Comparison of ENCODE assay signal across 8 cellular contexts in the genomic region with DNA sequence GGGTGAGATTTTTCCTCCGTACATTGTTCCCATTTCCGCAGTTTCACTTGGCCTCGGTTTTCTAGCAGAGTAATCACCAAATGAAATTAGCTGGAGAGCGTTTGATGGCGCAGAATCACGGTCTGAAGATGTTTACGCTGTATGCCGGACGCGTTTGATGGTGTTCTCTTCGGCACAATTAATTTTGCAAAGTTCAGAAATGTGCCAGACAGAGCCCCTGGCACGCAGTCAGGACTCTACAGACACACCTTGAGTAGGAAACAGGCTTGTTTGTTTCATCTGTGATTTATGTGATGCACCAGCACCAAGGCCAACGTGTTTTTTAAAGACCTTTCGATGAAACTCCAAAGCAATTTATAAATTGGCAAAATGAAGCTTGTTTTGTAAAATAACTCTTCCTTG. TPM values are rescaled to one million over a fixed set of nuclear protein-coding genes. Genes with fewer than 3 reads are reported as not detected.
DNase-seq lines count a peak whose midpoint lies in the region; ATAC-seq and TF ChIP-seq lines count a peak whose summit lies in the region.

No MANE protein-coding gene starts in this region.

- H4K20me1 ChIP-seq in mammary epithelial cell (ENCODE audit: insufficient read depth, low read length): no peaks in the 10 kb centered on the region

- CTCF ChIA-PET in activated CD4-positive, alpha-beta T cell treated with anti-CD3 and anti-CD28 coated beads, Interleukin-2, amount 10 ng/mL, durations not matched to agents 7 days and 5 days (lab: Charles Lee): no interaction called here
- CTCF ChIA-PET in mammary epithelial cell (lab: Charles Lee; ENCODE audit: low non-redundant PET): no interaction called here

- H3K79me2 ChIP-seq in mammary epithelial cell (ENCODE audit: insufficient read depth, low read length): no peaks in the 10 kb centered on the region

- POLR2A ChIA-PET in activated CD4-positive, alpha-beta T cell treated with anti-CD3 and anti-CD28 coated beads, Interleukin-2, amount 10 ng/mL, durations not matched to agents 7 days and 5 days (lab: Charles Lee): no interaction called here

- H3K9me3 ChIP-seq in mammary epithelial cell (replicated peaks; ENCODE audit: insufficient read depth, low read length): no peaks in the 10 kb centered on the region
- H3K9me3 ChIP-seq in lung (ENCODE audit: control insufficient read depth in 2 of 2, insufficient read depth in 1 of 2, low read length in 1 of 2): no peaks in the 10 kb centered on the region
- H3K9me3 ChIP-seq in transverse colon: no peaks in the 10 kb centered on the region
- no peaks in the 10 kb centered on the region for H3K9me3 ChIP-seq in mucosa of descending colon

- H3K27me3 ChIP-seq in mammary epithelial cell (ENCODE audit: insufficient read depth, low read length): peaks cover 3% of the 10 kb centered on the region
- no peaks in the 10 kb centered on the region for H3K27me3 ChIP-seq in lung (ENCODE audit: control insufficient read depth, insufficient read depth)
- H3K27me3 ChIP-seq in transverse colon: peaks cover 58% of the 10 kb centered on the region

- peaks cover 78% of the 10 kb centered on the region for H3K27me3 Mint-ChIP-seq in activated CD4-positive, alpha-beta T cell treated with anti-CD3 and anti-CD28 coated beads, Interleukin-2, amount 10 ng/mL, durations not matched to agents 7 days and 5 days

- no peak for DNase-seq in activated CD4-positive, alpha-beta T cell treated with anti-CD3 and anti-CD28 coated beads, Interleukin-2, amount 10 ng/mL, durations not matched to agents 7 days and 5 days
- DNase-seq in activated CD4-positive, alpha-beta T cell treated with anti-CD3 and anti-CD28 coated beads for 1 hour: no peak
- DNase-seq in mammary epithelial cell (no peak), lung (ENCODE audit: low spot score) (no peak), transverse colon (no peak), mucosa of descending colon (no peak), left colon (no peak)

- H3K36me3 ChIP-seq in mammary epithelial cell (ENCODE audit: insufficient read depth, low read length) (no peaks in the 10 kb centered on the region), lung (ENCODE audit: control insufficient read depth in 2 of 2, insufficient read depth in 2 of 2, low read length in 2 of 2) (no peaks in the 10 kb centered on the region), transverse colon (no peaks in the 10 kb centered on the region), mucosa of descending colon (ENCODE audit: low read depth) (no peaks in the 10 kb centered on the region)

- in situ Hi-C loops in mammary epithelial cell (cut with MboI; ENCODE audit: low sequenced_read_pairs in 2 of 2) (loop anchor here in 1 of 2 donors (25.0 kb wide), 1 partner anchor 255 kb away; no protein-coding TSS in a partner anchor), transverse colon (cut with MboI; ENCODE audit: low pct_ligation_motif_present in 1 of 4, low pct_unique_long_range_greater_than_20kb in 1 of 4, low sequenced_read_pairs in 3 of 4) (loop anchor here in 1 of 4 donors (25.0 kb wide), 1 partner anchor 255 kb away; no protein-coding TSS in a partner anchor)

- H3K9ac ChIP-seq in mammary epithelial cell (ENCODE audit: insufficient read depth, low read length): peak overlapping the region; percentile 52

- no peak for TF ChIP-seq EP300 in transverse colon (IDR thresholded peaks at IDR 0.05; ENCODE audit: low read depth)

- intact Hi-C loops in mammary epithelial cell (cut with micrococcal nuclease): loop anchor here (2.0 to 10.0 kb wide), 2 partner anchors 251 to 367 kb away; no protein-coding TSS in a partner anchor
- intact Hi-C loops in transverse colon (cut with DNase I; ENCODE audit: low total_unique reads): no loop called here
- intact Hi-C loops in mucosa of descending colon (cut with DNase I, micrococcal nuclease): no loop called here
- intact Hi-C loops in left colon (cut with DNase I, micrococcal nuclease): no loop called here

- H3K4me1 ChIP-seq in mammary epithelial cell (ENCODE audit: insufficient read depth, low read length) (peaks cover 11% of the 10 kb centered on the region), lung (ENCODE audit: control insufficient read depth in 2 of 2, insufficient read depth in 2 of 2, low read length in 2 of 2) (peaks cover 3 to 15% of the 10 kb centered on the region in 2 donors), transverse colon (peaks cover 0 to 13% (median 0%) of the 10 kb centered on the region in 4 donors), mucosa of descending colon (ENCODE audit: low read depth) (peaks cover 4% of the 10 kb centered on the region)

- H3K27ac ChIP-seq in mammary epithelial cell (ENCODE audit: insufficient read depth, low read depth, low read length) (no peak overlapping the region), lung (ENCODE audit: low read depth in 1 of 2, low read length in 1 of 2) (peak overlapping the region; percentile 98 to 100), transverse colon (peak overlapping the region; percentile 83 to 97 (median 92))

- H3K36me3 Mint-ChIP-seq in activated CD4-positive, alpha-beta T cell treated with anti-CD3 and anti-CD28 coated beads, Interleukin-2, amount 10 ng/mL, durations not matched to agents 7 days and 5 days (ENCODE audit: low read depth): no peaks in the 10 kb centered on the region

- no TSS peak for BruUV-seq in mammary epithelial cell (replicated peaks; lab: Mats Ljungman, UMichigan)

- ATAC-seq in lung (ENCODE audit: insufficient read depth, low FRiP score) (no peak), GM21423 (IDR thresholded peaks at IDR 0.05; ENCODE audit: unreplicated experiment) (no peak), mucosa of descending colon (no peak), left colon (no peak)

- TF ChIP-seq CTCF in mammary epithelial cell (conservative IDR thresholded peaks at IDR 0.05 in 1 of 2, IDR thresholded peaks at IDR 0.05 in 1 of 2; ENCODE audit: extremely low read depth in 1 of 2, insufficient read depth in 1 of 2, low read depth in 1 of 2, low read length in 2 of 2) (no peak), lung (IDR thresholded peaks at IDR 0.05; ENCODE audit: control extremely low read depth, extremely low read depth) (no peak), transverse colon (IDR thresholded peaks at IDR 0.05) (no peak), mucosa of descending colon (IDR thresholded peaks at IDR 0.05) (no peak)

- no peak for TF ChIP-seq POLR2A in transverse colon (IDR thresholded peaks at IDR 0.05)

- peak overlapping the region; percentile 90 for H2AFZ ChIP-seq in mammary epithelial cell (ENCODE audit: low read depth, low read length)

- H3K4me1 Mint-ChIP-seq in activated CD4-positive, alpha-beta T cell treated with anti-CD3 and anti-CD28 coated beads, Interleukin-2, amount 10 ng/mL, durations not matched to agents 7 days and 5 days: peaks cover 16% of the 10 kb centered on the region

- H3K27ac Mint-ChIP-seq in activated CD4-positive, alpha-beta T cell treated with anti-CD3 and anti-CD28 coated beads, Interleukin-2, amount 10 ng/mL, durations not matched to agents 7 days and 5 days: no peak overlapping the region

- WGBS in mammary epithelial cell (ENCODE audit: low coverage, missing lambda C conversion rate): 7% methylated on average over 10 of the region's 14 CpGs
- WGBS in lung, 2 donors: 4% methylated on average over 14 of the region's 14 CpGs
- 11 to 17% methylated on average over 11 to 14 of the region's 14 CpGs for WGBS in transverse colon (ENCODE audit: low coverage in 1 of 2), 2 donors

- dilution Hi-C loops in mammary epithelial cell (cut with HindIII; ENCODE audit: low sequenced_read_pairs): no loop called here

- peak overlapping the region; percentile 87 for H3K4me2 ChIP-seq in mammary epithelial cell (ENCODE audit: insufficient read depth, low read depth, low read length)

- peak overlapping the region; percentile 57 to 94 (median 89) for H3K4me3 ChIP-seq in mammary epithelial cell (replicated peaks in 1 of 3; ENCODE audit: insufficient read depth in 1 of 3, low read depth in 2 of 3, low read length in 3 of 3)
- peak overlapping the region; percentile 84 for H3K4me3 ChIP-seq in lung
- peak overlapping the region; percentile 52 to 76 (median 66) for H3K4me3 ChIP-seq in transverse colon
- H3K4me3 ChIP-seq in mucosa of descending colon: no peak overlapping the region

- H3K4me3 Mint-ChIP-seq in activated CD4-positive, alpha-beta T cell treated with anti-CD3 and anti-CD28 coated beads, Interleukin-2, amount 10 ng/mL, durations not matched to agents 7 days and 5 days: peak overlapping the region; percentile 70

- no peaks in the 10 kb centered on the region for H3K9me3 Mint-ChIP-seq in activated CD4-positive, alpha-beta T cell treated with anti-CD3 and anti-CD28 coated beads, Interleukin-2, amount 10 ng/mL, durations not matched to agents 7 days and 5 days

RNA-seq across cellular contexts. Expression of a gene that starts 0.9 kb away (rescaled TPM):
- total RNA-seq in activated CD4-positive, alpha-beta T cell treated with anti-CD3 and anti-CD28 coated beads, Interleukin-2, amount 10 ng/mL, durations not matched to agents 7 days and 5 days: under 1 TPM in 1 of 2 experiments, not detected in 1; 0.12 TPM
- total RNA-seq in mammary epithelial cell (10 to 100 TPM in 1 of 2 donors, 1 to 10 TPM in 1; 4.4 to 26.3 TPM), lung (100 to 1,000 TPM in 1 of 2 donors, 10 to 100 TPM in 1; 61.3 to 345 TPM), transverse colon (10 to 100 TPM in 3 of 4 donors, 1 to 10 TPM in 1; 4.9 to 28.1 (median 12.8) TPM), mucosa of descending colon (10 to 100 TPM in 2 of 3 donors, 1 to 10 TPM in 1; 9.5 to 28.9 (median 13.1) TPM), left colon (10 to 100 TPM in 1 of 2 donors, 1 to 10 TPM in 1; 8.1 to 18.6 TPM)
- polyA plus RNA-seq in mammary epithelial cell (1.6 TPM), lung (10 to 100 TPM; 14.2 TPM)
- 1.6 TPM for polyA minus RNA-seq in mammary epithelial cell

Comparison
In these comparisons a context has a peak if more than half of its experiments do, and no peak if none do; other contexts are left out.
1. RNA of a gene that starts 0.9 kb away (total RNA-seq): 61.3 to 345 TPM in lung, 4.4 to 26.3 TPM in mammary epithelial cell, 8.1 to 18.6 TPM in left colon, 4.9 to 28.1 TPM in transverse colon and 9.5 to 28.9 TPM in mucosa of descending colon; 0.12 TPM in activated CD4-positive, alpha-beta T cell treated with anti-CD3 and anti-CD28 coated beads, Interleukin-2, amount 10 ng/mL, durations not matched to agents 7 days and 5 days; every median in the first group is over 4 times any median in the second.